Comparison of ENCODE assay signal across 19 cellular contexts in the genomic region with DNA sequence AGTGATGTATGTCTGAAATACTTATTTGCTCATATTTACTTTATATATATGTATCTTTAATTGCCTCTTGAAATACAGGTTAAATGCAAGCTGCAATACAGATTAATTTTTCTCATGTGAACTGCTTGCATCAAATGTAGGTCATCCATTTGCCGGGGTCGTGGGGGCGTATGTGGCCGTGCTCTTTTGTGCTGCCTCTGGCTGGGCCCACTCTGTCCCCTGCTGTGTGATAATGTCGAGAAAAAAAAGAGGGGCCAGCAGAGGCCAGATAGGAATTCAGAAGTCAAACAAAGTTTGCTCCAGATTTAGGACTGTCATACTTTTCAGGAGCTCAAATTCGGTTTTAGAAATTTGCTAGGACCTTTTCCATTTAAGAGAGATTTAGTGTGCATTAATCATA.
DNase-seq lines count a peak whose midpoint lies in the region; ATAC-seq and TF ChIP-seq lines count a peak whose summit lies in the region.
"Had no signal": no experiment of that assay in that cellular context is flagged by ENCODE, and none has a peak within 500 bp of the region (broad histone marks: within the 10 kb centered on the region; RNA-seq: fewer than 3 reads in every experiment).

No MANE protein-coding gene starts in this region.

- no peaks in the 10 kb centered on the region for H3K36me3 Mint-ChIP-seq in brain
- H3K36me3 Mint-ChIP-seq in mesothelial cell of epicardium = no peaks in the 10 kb centered on the region
- peaks cover 0 to 10% of the 10 kb centered on the region in 2 donors for H3K36me3 Mint-ChIP-seq in stimulated activated naive B cell treated with anti-CD40 and anti-IgM and Interleukin-4, amounts not matched to agents 10 μg/mL and 1 μg/mL and 100 μg/mL, for 72 hours

- ATAC-seq in stimulated activated naive B cell treated with anti-CD40 and anti-IgM and Interleukin-4, amounts not matched to agents 10 μg/mL and 1 μg/mL and 100 μg/mL, for 72 hours (replicated peaks) = no peak
- no peak for ATAC-seq in HG02981 (IDR thresholded peaks at IDR 0.05; ENCODE audit: unreplicated experiment)
- ATAC-seq: HepG2, Panc1, T-cell had no signal

- POLR2A ChIA-PET in HEK293 (lab: Yijun Ruan, JAX) = no interaction called here

- no peaks in the 10 kb centered on the region for H3K9me3 ChIP-seq in HEK293 (ENCODE audit: control insufficient read depth, insufficient read depth, low read depth, low read length)
- H3K9me3 ChIP-seq in prostate gland = no peaks in the 10 kb centered on the region
- H3K9me3 ChIP-seq: SK-N-SH had no signal

- CTCF ChIA-PET in HEK293 (lab: Yijun Ruan, JAX) = no interaction called here

- no peak for TF ChIP-seq POLR2A in prostate gland (IDR thresholded peaks at IDR 0.05)

- H3K4me3 Mint-ChIP-seq in brain (peak overlapping the region; percentile 28 to 76 (median 74)), mesothelial cell of epicardium (no peak overlapping the region)
- no peak overlapping the region for H3K4me3 Mint-ChIP-seq in stimulated activated naive B cell treated with anti-CD40 and anti-IgM and Interleukin-4, amounts not matched to agents 10 μg/mL and 1 μg/mL and 100 μg/mL, for 72 hours
- H3K4me3 Mint-ChIP-seq: B cell; CD4-positive, alpha-beta memory T cell; T-cell had no signal

- H3K27ac Mint-ChIP-seq in brain = peak overlapping the region; percentile 75 to 98 (median 82)
- peak overlapping the region; percentile 90 for H3K27ac Mint-ChIP-seq in mesothelial cell of epicardium
- peak overlapping the region; percentile 57 for H3K27ac Mint-ChIP-seq in stimulated activated naive B cell treated with anti-CD40 and anti-IgM and Interleukin-4, amounts not matched to agents 10 μg/mL and 1 μg/mL and 100 μg/mL, for 72 hours
- H3K27ac Mint-ChIP-seq: B cell, T-cell had no signal

- no peaks in the 10 kb centered on the region for H3K36me3 ChIP-seq in HEK293 (ENCODE audit: control insufficient read depth in 2 of 2, insufficient read depth in 1 of 2, low read length in 2 of 2)
- no peaks in the 10 kb centered on the region for H3K36me3 ChIP-seq in prostate gland

- H3K27me3 ChIP-seq in prostate gland (replicated peaks; ENCODE audit: insufficient read depth) = no peaks in the 10 kb centered on the region

- H3K27ac ChIP-seq in HEK293 (ENCODE audit: extremely low read depth, low read depth, low read length) (no peak overlapping the region), prostate gland (no peak overlapping the region)

- H3K4me3 ChIP-seq in HEK293 (ENCODE audit: low read depth, low read length) (no peak overlapping the region), prostate gland (no peak overlapping the region)

- TF ChIP-seq CTCF in HEK293 (tag by site-specific recombination; IDR thresholded peaks at IDR 0.05) (no peak), brain (conservative IDR thresholded peaks at IDR 0.05) (no peak), mesothelial cell of epicardium (IDR thresholded peaks at IDR 0.05; ENCODE audit: unreplicated experiment) (no peak), prostate gland (IDR thresholded peaks at IDR 0.05) (no peak)

- 80% methylated on average over 6 of the region's 6 CpGs for WGBS in prostate gland

- peaks cover 84% of the 10 kb centered on the region for H3K4me1 Mint-ChIP-seq in brain
- H3K4me1 Mint-ChIP-seq in mesothelial cell of epicardium = peaks cover 61% of the 10 kb centered on the region
- H3K4me1 Mint-ChIP-seq in stimulated activated naive B cell treated with anti-CD40 and anti-IgM and Interleukin-4, amounts not matched to agents 10 μg/mL and 1 μg/mL and 100 μg/mL, for 72 hours = peaks cover 4 to 5% of the 10 kb centered on the region in 2 donors
- H3K4me1 Mint-ChIP-seq: CD4-positive, alpha-beta memory T cell; T-cell had no signal

- no peak for DNase-seq in mesothelial cell of epicardium (ENCODE audit: low spot score in 2 of 2, unreplicated experiment in 2 of 2)
- no peak for DNase-seq in stimulated activated naive B cell treated with anti-CD40 and anti-IgM and Interleukin-4, amounts not matched to agents 10 μg/mL and 1 μg/mL and 100 μg/mL, for 72 hours
- DNase-seq in prostate gland (ENCODE audit: low spot score) = no peak
- DNase-seq in DMS79 treated with DMSO at 0.1 percent for 48 hours (lab: John Stamatoyannopoulos, UW) = no peak
- DNase-seq: Calu3; CD4-positive, alpha-beta memory T cell; GOT3; KG1; NCI-H1048; NCI-H2107; Right ventricle myocardium superior; T-cell had no signal

- intact Hi-C loops in prostate gland (cut with DNase I) = no loop called here

- H3K4me1 ChIP-seq in HEK293 (ENCODE audit: control insufficient read depth, insufficient read depth, low read length) = peaks cover 8% of the 10 kb centered on the region
- H3K4me1 ChIP-seq in prostate gland (replicated peaks) = no peaks in the 10 kb centered on the region

- H3K9me3 Mint-ChIP-seq in brain = no peaks in the 10 kb centered on the region
- H3K9me3 Mint-ChIP-seq in mesothelial cell of epicardium = no peaks in the 10 kb centered on the region
- H3K9me3 Mint-ChIP-seq in stimulated activated naive B cell treated with anti-CD40 and anti-IgM and Interleukin-4, amounts not matched to agents 10 μg/mL and 1 μg/mL and 100 μg/mL, for 72 hours = no peaks in the 10 kb centered on the region
- H3K9me3 Mint-ChIP-seq: CD4-positive, alpha-beta memory T cell; T-cell had no signal

- H3K27me3 Mint-ChIP-seq in brain (peaks cover 3% of the 10 kb centered on the region), mesothelial cell of epicardium (ENCODE audit: low read depth) (no peaks in the 10 kb centered on the region)
- no peaks in the 10 kb centered on the region for H3K27me3 Mint-ChIP-seq in stimulated activated naive B cell treated with anti-CD40 and anti-IgM and Interleukin-4, amounts not matched to agents 10 μg/mL and 1 μg/mL and 100 μg/mL, for 72 hours
- H3K27me3 Mint-ChIP-seq: B cell; CD4-positive, alpha-beta memory T cell; T-cell had no signal

TF ChIP-seq in HEK293, 187 proteins besides CTCF, POLR2A, EP300 and RAD21:
- TF ChIP-seq ZNF692 (tag by site-specific recombination; IDR thresholded peaks at IDR 0.05) (0 out of 2 replicates have a peak, but pooled peaks have one; percentile 16), GLI4 (tag by site-specific recombination; IDR thresholded peaks at IDR 0.05) (no peak), ZNF610 (tag by site-specific recombination; IDR thresholded peaks at IDR 0.05; ENCODE audit: borderline replicate concordance) (no peak), ZBTB8A (tag by site-specific recombination; IDR thresholded peaks at IDR 0.05) (no peak), ZNF266 (tag by site-specific recombination; IDR thresholded peaks at IDR 0.05; ENCODE audit: low read depth) (no peak), ZNF423 (tag by site-specific recombination; IDR thresholded peaks at IDR 0.05) (no peak), EGR2 (tag by site-specific recombination; IDR thresholded peaks at IDR 0.05; ENCODE audit: low read depth) (peak; percentile 56; the same call in 1 of the 2 replicates), ZNF670 (tag by site-specific recombination; IDR thresholded peaks at IDR 0.05; ENCODE audit: low read depth) (no peak), ZFHX2 (tag by site-specific recombination; conservative IDR thresholded peaks at IDR 0.05) (peak; percentile 70), ZBTB6 (tag by site-specific recombination; IDR thresholded peaks at IDR 0.05) (no peak)

Comparison
In these comparisons a context has a peak if more than half of its experiments do, and no peak if none do; other contexts are left out.
1. H3K4me3 Mint-ChIP-seq: peak in brain (5 of 5); none in mesothelial cell of epicardium (single experiment) and stimulated activated naive B cell treated with anti-CD40 and anti-IgM and Interleukin-4, amounts not matched to agents 10 μg/mL and 1 μg/mL and 100 μg/mL, for 72 hours (0 of 2).
2. Peak in every context shown above with its lines, with median percentiles within 50 percentile points of each other: H3K27ac Mint-ChIP-seq.